ENCODE assay signal across 14 cellular contexts in genomic region chr4:124061413-124061812, GRCh38.
DNase-seq lines count a peak whose midpoint lies in the region; ATAC-seq and TF ChIP-seq lines count a peak whose summit lies in the region.
"Had no signal": no experiment of that assay in that cellular context is flagged by ENCODE, and none has a peak within 500 bp of the region (broad histone marks: within the 10 kb centered on the region; RNA-seq: fewer than 3 reads in every experiment).

No MANE protein-coding gene starts in this region.

- intact Hi-C loops in Right ventricle myocardium inferior (cut with DNase I) (loop anchor here (2.0 to 5.0 kb wide), 3 partner anchors 31 to 46 kb away; no protein-coding TSS in a partner anchor), cardiac septum (cut with DNase I) (loop anchor here (2.0 kb wide), 1 partner anchor 75 kb away; no protein-coding TSS in a partner anchor)

- peaks cover 33% of the 10 kb centered on the region for H3K4me1 Mint-ChIP-seq in osteocyte (ENCODE audit: unreplicated experiment)
- H3K4me1 Mint-ChIP-seq: activated T-helper 17 cell treated with anti-CD3 and anti-CD28 coated beads, Interleukin-2, amount 50 U/mL, for 72 hours had no signal

- H3K9me3 Mint-ChIP-seq in osteocyte (ENCODE audit: unreplicated experiment): peaks cover 6% of the 10 kb centered on the region
- H3K9me3 Mint-ChIP-seq: activated B cell treated with CpG ODN at 0.5 μM for 24 hours; activated T-helper 17 cell treated with anti-CD3 and anti-CD28 coated beads, Interleukin-2, amount 50 U/mL, for 72 hours had no signal

- ATAC-seq in Right ventricle myocardium inferior (peak; percentile 51), GM19324 (IDR thresholded peaks at IDR 0.05; ENCODE audit: low FRiP score, unreplicated experiment) (no peak)
- ATAC-seq: activated T-helper 17 cell treated with anti-CD3 and anti-CD28 coated beads, Interleukin-2, amount 50 U/mL, for 72 hours had no signal

- no peaks in the 10 kb centered on the region for H3K36me3 Mint-ChIP-seq in osteocyte (ENCODE audit: unreplicated experiment)
- H3K36me3 Mint-ChIP-seq: neural progenitor cell had no signal

- H3K27me3 Mint-ChIP-seq in osteocyte (ENCODE audit: unreplicated experiment): no peaks in the 10 kb centered on the region
- H3K27me3 Mint-ChIP-seq: activated B cell treated with CpG ODN at 0.5 μM for 24 hours; activated T-helper 17 cell treated with anti-CD3 and anti-CD28 coated beads, Interleukin-2, amount 50 U/mL, for 72 hours had no signal

- no peak overlapping the region for H3K4me3 Mint-ChIP-seq in osteocyte (ENCODE audit: unreplicated experiment)
- H3K4me3 Mint-ChIP-seq: activated B cell treated with CpG ODN at 0.5 μM for 24 hours; activated T-helper 17 cell treated with anti-CD3 and anti-CD28 coated beads, Interleukin-2, amount 50 U/mL, for 72 hours; neural progenitor cell had no signal

- TF ChIP-seq CTCF in osteocyte (IDR thresholded peaks at IDR 0.05): no peak

- no peak for DNase-seq in Right ventricle myocardium inferior (ENCODE audit: missing footprints)
- DNase-seq in cardiac septum (ENCODE audit: low spot score): no peak
- peak; percentile 83 for DNase-seq in fibroblast of gingiva (ENCODE audit: low read depth)
- DNase-seq in osteocyte (ENCODE audit: extremely low spot score, unreplicated experiment): no peak
- no peak for DNase-seq in NCI-H2107 (lab: John Stamatoyannopoulos, UW)
- DNase-seq in HT-29 (ENCODE audit: low spot score): no peak
- DNase-seq in AML-193 (lab: John Stamatoyannopoulos, UW): no peak
- DNase-seq: activated B cell treated with CpG ODN at 0.5 μM for 24 hours; DMS79 treated with DMSO at 0.1 percent for 48 hours; effector CD4-positive, alpha-beta T cell; stimulated activated CD4-positive, alpha-beta T cell treated with anti-CD3 and anti-CD28 coated beads, Interleukin-2, amount 100 ng/mL, for 48 hours had no signal

- H3K27ac Mint-ChIP-seq in osteocyte (ENCODE audit: unreplicated experiment): peak overlapping the region; percentile 77
- H3K27ac Mint-ChIP-seq: activated B cell treated with CpG ODN at 0.5 μM for 24 hours; activated T-helper 17 cell treated with anti-CD3 and anti-CD28 coated beads, Interleukin-2, amount 50 U/mL, for 72 hours; neural progenitor cell had no signal
